In genomic region chr16:58027341-58028167, GRCh38 we compare ENCODE assay signal across 8 cellular contexts. TPM values are rescaled to one million over a fixed set of nuclear protein-coding genes. Genes with fewer than 3 reads are reported as not detected.
DNase-seq lines count a peak whose midpoint lies in the region; ATAC-seq and TF ChIP-seq lines count a peak whose summit lies in the region.

No MANE protein-coding gene starts in this region.

- H3K14ac ChIP-seq in neuronal stem cell (ENCODE audit: low read length): peak overlapping the region; percentile 14

- peak overlapping the region; percentile 84 for H2AFZ ChIP-seq in PC-3 (ENCODE audit: low read length)
- H2AFZ ChIP-seq in neuronal stem cell (ENCODE audit: low read length): peak overlapping the region; percentile 97

- POLR2A ChIA-PET in PC-3 (lab: Charles Lee; ENCODE audit: unreplicated experiment): interaction anchor here (0.6 kb wide), 1 partner anchor 399 kb away, joined by 13 read pairs; the partner anchor contains the start of gene ADGRG1

- intact Hi-C loops in PC-3 (cut with micrococcal nuclease): loop anchor here (10.0 kb wide), 1 partner anchor 277 kb away; no protein-coding TSS in a partner anchor

- no peak overlapping the region for H3K27ac ChIP-seq in DOHH2 (ENCODE audit: low read depth, low read length)
- H3K27ac ChIP-seq in PC-3 (ENCODE audit: low read length): no peak overlapping the region
- peak overlapping the region; percentile 34 for H3K27ac ChIP-seq in neuronal stem cell (replicated peaks; ENCODE audit: low read length)

- no peak overlapping the region for H4K91ac ChIP-seq in neuronal stem cell (ENCODE audit: low read depth, low read length, poor library complexity)

- CTCF ChIA-PET in PC-3 (lab: Charles Lee): no interaction called here

- no peak overlapping the region for H2BK12ac ChIP-seq in neuronal stem cell (ENCODE audit: low read length)

- TF ChIP-seq CTCF in DOHH2 (IDR thresholded peaks at IDR 0.05; ENCODE audit: low read depth, low read length, poor library complexity, severe bottlenecking) (no peak), PC-3 (conservative IDR thresholded peaks at IDR 0.05; ENCODE audit: low read depth, low read length) (no peak), fibroblast of pulmonary artery (IDR thresholded peaks at IDR 0.05; ENCODE audit: low read length, missing control alignments) (no peak)

- no peak overlapping the region for H4K8ac ChIP-seq in neuronal stem cell (ENCODE audit: low read depth, low read length)

- H3K9ac ChIP-seq in PC-3 (ENCODE audit: low read length) (no peak overlapping the region), neuronal stem cell (ENCODE audit: low read depth, low read length, poor library complexity) (peak overlapping the region; percentile 99)

- peak overlapping the region; percentile 79 for H3K4me2 ChIP-seq in DOHH2 (ENCODE audit: low read length)
- peak overlapping the region; percentile 89 for H3K4me2 ChIP-seq in PC-3 (ENCODE audit: low read length)
- H3K4me2 ChIP-seq in neuronal stem cell (ENCODE audit: insufficient read depth, low read length, poor library complexity, severe bottlenecking): peak overlapping the region; percentile 99

- H3K9me2 ChIP-seq in DOHH2 (replicated peaks; ENCODE audit: control insufficient read depth, low read length): no peaks in the 10 kb centered on the region
- H3K9me2 ChIP-seq in PC-3 (replicated peaks; ENCODE audit: low read length): no peaks in the 10 kb centered on the region

- no TSS peak for BruUV-seq in PC-3 (replicated peaks; lab: Mats Ljungman, UMichigan)

- ATAC-seq in PC-3 (peak; percentile 25), GM21717 (IDR thresholded peaks at IDR 0.05; ENCODE audit: unreplicated experiment) (no peak), HG03135 (IDR thresholded peaks at IDR 0.05; ENCODE audit: unreplicated experiment) (no peak)

- H2BK15ac ChIP-seq in neuronal stem cell (ENCODE audit: low read length): peak overlapping the region; percentile 98

- H4K20me1 ChIP-seq in DOHH2 (ENCODE audit: control insufficient read depth, insufficient read depth, low read depth, low read length) (no peaks in the 10 kb centered on the region), PC-3 (ENCODE audit: low read length) (no peaks in the 10 kb centered on the region)

- peaks cover 2% of the 10 kb centered on the region for H3K79me1 ChIP-seq in neuronal stem cell (ENCODE audit: low read depth, low read length)

- peak overlapping the region; percentile 91 for H2AK5ac ChIP-seq in neuronal stem cell (ENCODE audit: low read depth, low read length)

- H3K4ac ChIP-seq in neuronal stem cell (ENCODE audit: low read length): no peak overlapping the region

- no peaks in the 10 kb centered on the region for H3K9me3 ChIP-seq in DOHH2 (ENCODE audit: control insufficient read depth, insufficient read depth, low read length)
- H3K9me3 ChIP-seq in PC-3 (ENCODE audit: low read length): no peaks in the 10 kb centered on the region
- no peaks in the 10 kb centered on the region for H3K9me3 ChIP-seq in neuronal stem cell (replicated peaks in 1 of 2; ENCODE audit: control insufficient read depth in 2 of 2, insufficient read depth in 1 of 2, low read depth in 1 of 2, low read length in 2 of 2)

- peak overlapping the region; percentile 98 for H3K18ac ChIP-seq in neuronal stem cell (ENCODE audit: low read length)

- DNase-seq in PC-3 (peak; percentile 45), fibroblast of pulmonary artery (ENCODE audit: low read depth) (no peak), neuronal stem cell (ENCODE audit: low spot score) (peak; percentile 54), dedifferentiated amniotic fluid mesenchymal stem cell (ENCODE audit: extremely low spot score) (no peak)
- no peak for DNase-seq in stimulated activated CD4-positive, alpha-beta T cell treated with anti-CD3 and anti-CD28 coated beads, Interleukin-4, amount 100 ng/mL, for 1 hour

- H3K79me2 ChIP-seq in DOHH2 (ENCODE audit: control insufficient read depth, low read length): peaks cover 2% of the 10 kb centered on the region; the same call in 1 of the 2 replicates
- no peaks in the 10 kb centered on the region for H3K79me2 ChIP-seq in PC-3 (ENCODE audit: low read length)

- peak overlapping the region; percentile 94 for H3K23ac ChIP-seq in neuronal stem cell (ENCODE audit: low read depth, low read length, poor library complexity)

- no peak overlapping the region for H2BK120ac ChIP-seq in neuronal stem cell (ENCODE audit: low read depth, low read length)

- H3K4me3 ChIP-seq in DOHH2 (ENCODE audit: low read length) (peak overlapping the region; percentile 74), PC-3 (ENCODE audit: low read length) (peak overlapping the region; percentile 69), fibroblast of pulmonary artery (replicated peaks; ENCODE audit: low read depth, low read length) (peak overlapping the region; percentile 10), neuronal stem cell (ENCODE audit: low read length in 2 of 2) (peak overlapping the region; percentile 84 to 93)

- H3K4me1 ChIP-seq in DOHH2 (ENCODE audit: control insufficient read depth, low read length): peaks cover 30% of the 10 kb centered on the region
- peaks cover 14% of the 10 kb centered on the region for H3K4me1 ChIP-seq in PC-3 (ENCODE audit: insufficient read depth, low read length)
- peaks cover 11 to 16% of the 10 kb centered on the region in 2 donors for H3K4me1 ChIP-seq in neuronal stem cell (ENCODE audit: control insufficient read depth in 2 of 2, insufficient read depth in 1 of 2, low read depth in 1 of 2, low read length in 2 of 2)

- H3K27me3 ChIP-seq in DOHH2 (ENCODE audit: control insufficient read depth, low read length) (peaks cover 16% of the 10 kb centered on the region), PC-3 (ENCODE audit: low read length) (no peaks in the 10 kb centered on the region), neuronal stem cell (ENCODE audit: control insufficient read depth in 3 of 3, insufficient read depth in 3 of 3, low read depth in 1 of 3, low read length in 3 of 3) (peaks cover 0 to 24% (median 20%) of the 10 kb centered on the region in 3 experiments)

- H3F3A ChIP-seq in DOHH2 (ENCODE audit: control insufficient read depth, insufficient read depth): 0 out of 2 replicates have a peak, but pooled peaks cover 3% of the 10 kb centered on the region
- H3F3A ChIP-seq in PC-3 (ENCODE audit: low read length, unreplicated experiment): no peaks in the 10 kb centered on the region

- peak overlapping the region; percentile 80 for H2BK5ac ChIP-seq in neuronal stem cell (ENCODE audit: low read length)

- WGBS in neuronal stem cell (ENCODE audit: extremely low coverage in 2 of 2, insufficient read length in 2 of 2, insufficient replicate concordance in 1 of 2), 2 donors: no CpG with 5 or more reads among the region's 26 CpGs

- H3K36me3 ChIP-seq in DOHH2 (ENCODE audit: control insufficient read depth, low read length): no peaks in the 10 kb centered on the region
- H3K36me3 ChIP-seq in PC-3 (ENCODE audit: low read depth, low read length): no peaks in the 10 kb centered on the region
- H3K36me3 ChIP-seq in neuronal stem cell (replicated peaks in 1 of 2; ENCODE audit: control insufficient read depth in 2 of 2, insufficient read depth in 2 of 2, low read length in 2 of 2): no peaks in the 10 kb centered on the region

RNA-seq across cellular contexts. Expression of gene MMP15, which starts 2.0 kb away (rescaled TPM):
- total RNA-seq in PC-3 (2014; rRNA removed): 6.3 and 9.4 TPM in 2 replicates
- polyA plus RNA-seq in neuronal stem cell (2013, experiment 1 of 2): 10.1 TPM
- 10.1 TPM for polyA plus RNA-seq in neuronal stem cell (2013, experiment 2 of 2)

RNA-seq across cellular contexts. Expression of gene USB1, which starts 26.3 kb away (rescaled TPM):
- 18.7 and 25.1 TPM in 2 replicates for total RNA-seq in PC-3 (2014; rRNA removed)
- 40.5 TPM for polyA plus RNA-seq in neuronal stem cell (2013, experiment 1 of 2)
- 39.6 TPM for polyA plus RNA-seq in neuronal stem cell (2013, experiment 2 of 2)

RNA-seq across cellular contexts. Expression of gene ZNF319, which starts 27.1 kb away (rescaled TPM):
- 2.2 TPM in 2 replicates for total RNA-seq in PC-3 (2014; rRNA removed)
- 7.0 TPM for polyA plus RNA-seq in neuronal stem cell (2013, experiment 1 of 2)
- 8.3 TPM for polyA plus RNA-seq in neuronal stem cell (2013, experiment 2 of 2)

RNA-seq across cellular contexts. Expression of gene CNGB1, which starts 56.6 kb away (rescaled TPM):
- 0.04 TPM in 1 of 2 replicates, not detected in the other for total RNA-seq in PC-3 (2014; rRNA removed)
- polyA plus RNA-seq in neuronal stem cell (2013, experiment 1 of 2): 0.14 TPM
- 0.14 TPM for polyA plus RNA-seq in neuronal stem cell (2013, experiment 2 of 2)

Comparison
In these comparisons a context has a peak if more than half of its experiments do, and no peak if none do; other contexts are left out.
1. H3K4me3 ChIP-seq: peak in every context shown above with its lines; median percentile 88 in neuronal stem cell; 74 in DOHH2; 69 in PC-3; 10 in fibroblast of pulmonary artery.
2. DNase-seq: peak in PC-3 (single experiment) and neuronal stem cell (single experiment); none in fibroblast of pulmonary artery (single experiment), stimulated activated CD4-positive, alpha-beta T cell treated with anti-CD3 and anti-CD28 coated beads, Interleukin-4, amount 100 ng/mL, for 1 hour (single experiment) and dedifferentiated amniotic fluid mesenchymal stem cell (single experiment).
3. Peak in every context shown above with its lines, with median percentiles within 50 percentile points of each other: H3K4me2 ChIP-seq.